1 cellular context compared by ENCODE assay signal in the genomic region with DNA sequence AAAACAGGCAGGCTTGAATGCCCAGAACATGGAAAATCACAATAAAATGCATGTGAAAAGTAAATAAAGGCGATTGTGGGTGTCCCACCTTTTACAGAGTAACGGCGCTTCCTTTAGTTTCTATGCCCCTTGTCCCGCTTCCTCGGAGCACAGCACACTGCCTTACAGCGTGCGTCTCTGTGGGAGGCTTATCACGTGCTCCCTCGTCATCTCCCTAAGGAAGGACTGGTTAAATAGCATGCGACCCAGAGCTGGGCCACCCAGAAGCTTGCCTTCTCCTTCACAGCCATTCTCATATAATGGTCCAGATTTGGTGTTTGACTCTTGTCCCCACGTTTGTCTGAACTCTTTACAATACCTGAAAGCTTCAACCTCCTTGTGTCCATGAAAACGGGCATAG.
TF ChIP-seq lines count a peak whose summit lies in the region.

No MANE protein-coding gene starts in this region.

TF ChIP-seq in K562, 482 proteins besides CTCF, POLR2A, EP300 and RAD21:
- TF ChIP-seq ASH1L (IDR thresholded peaks at IDR 0.05; ENCODE audit: borderline replicate concordance, low read depth, partially characterized antibody) (no peak), HDAC6 (IDR thresholded peaks at IDR 0.05; ENCODE audit: low read depth, low read length) (no peak), L3MBTL2 (IDR thresholded peaks at IDR 0.05) (peak; percentile 40; the same call in 1 of the 2 replicates), DACH1 (IDR thresholded peaks at IDR 0.05; ENCODE audit: partially characterized antibody) (no peak), ARHGAP35 (IDR thresholded peaks at IDR 0.05; ENCODE audit: partially characterized antibody) (no peak)
- TF ChIP-seq, protein P1, sequence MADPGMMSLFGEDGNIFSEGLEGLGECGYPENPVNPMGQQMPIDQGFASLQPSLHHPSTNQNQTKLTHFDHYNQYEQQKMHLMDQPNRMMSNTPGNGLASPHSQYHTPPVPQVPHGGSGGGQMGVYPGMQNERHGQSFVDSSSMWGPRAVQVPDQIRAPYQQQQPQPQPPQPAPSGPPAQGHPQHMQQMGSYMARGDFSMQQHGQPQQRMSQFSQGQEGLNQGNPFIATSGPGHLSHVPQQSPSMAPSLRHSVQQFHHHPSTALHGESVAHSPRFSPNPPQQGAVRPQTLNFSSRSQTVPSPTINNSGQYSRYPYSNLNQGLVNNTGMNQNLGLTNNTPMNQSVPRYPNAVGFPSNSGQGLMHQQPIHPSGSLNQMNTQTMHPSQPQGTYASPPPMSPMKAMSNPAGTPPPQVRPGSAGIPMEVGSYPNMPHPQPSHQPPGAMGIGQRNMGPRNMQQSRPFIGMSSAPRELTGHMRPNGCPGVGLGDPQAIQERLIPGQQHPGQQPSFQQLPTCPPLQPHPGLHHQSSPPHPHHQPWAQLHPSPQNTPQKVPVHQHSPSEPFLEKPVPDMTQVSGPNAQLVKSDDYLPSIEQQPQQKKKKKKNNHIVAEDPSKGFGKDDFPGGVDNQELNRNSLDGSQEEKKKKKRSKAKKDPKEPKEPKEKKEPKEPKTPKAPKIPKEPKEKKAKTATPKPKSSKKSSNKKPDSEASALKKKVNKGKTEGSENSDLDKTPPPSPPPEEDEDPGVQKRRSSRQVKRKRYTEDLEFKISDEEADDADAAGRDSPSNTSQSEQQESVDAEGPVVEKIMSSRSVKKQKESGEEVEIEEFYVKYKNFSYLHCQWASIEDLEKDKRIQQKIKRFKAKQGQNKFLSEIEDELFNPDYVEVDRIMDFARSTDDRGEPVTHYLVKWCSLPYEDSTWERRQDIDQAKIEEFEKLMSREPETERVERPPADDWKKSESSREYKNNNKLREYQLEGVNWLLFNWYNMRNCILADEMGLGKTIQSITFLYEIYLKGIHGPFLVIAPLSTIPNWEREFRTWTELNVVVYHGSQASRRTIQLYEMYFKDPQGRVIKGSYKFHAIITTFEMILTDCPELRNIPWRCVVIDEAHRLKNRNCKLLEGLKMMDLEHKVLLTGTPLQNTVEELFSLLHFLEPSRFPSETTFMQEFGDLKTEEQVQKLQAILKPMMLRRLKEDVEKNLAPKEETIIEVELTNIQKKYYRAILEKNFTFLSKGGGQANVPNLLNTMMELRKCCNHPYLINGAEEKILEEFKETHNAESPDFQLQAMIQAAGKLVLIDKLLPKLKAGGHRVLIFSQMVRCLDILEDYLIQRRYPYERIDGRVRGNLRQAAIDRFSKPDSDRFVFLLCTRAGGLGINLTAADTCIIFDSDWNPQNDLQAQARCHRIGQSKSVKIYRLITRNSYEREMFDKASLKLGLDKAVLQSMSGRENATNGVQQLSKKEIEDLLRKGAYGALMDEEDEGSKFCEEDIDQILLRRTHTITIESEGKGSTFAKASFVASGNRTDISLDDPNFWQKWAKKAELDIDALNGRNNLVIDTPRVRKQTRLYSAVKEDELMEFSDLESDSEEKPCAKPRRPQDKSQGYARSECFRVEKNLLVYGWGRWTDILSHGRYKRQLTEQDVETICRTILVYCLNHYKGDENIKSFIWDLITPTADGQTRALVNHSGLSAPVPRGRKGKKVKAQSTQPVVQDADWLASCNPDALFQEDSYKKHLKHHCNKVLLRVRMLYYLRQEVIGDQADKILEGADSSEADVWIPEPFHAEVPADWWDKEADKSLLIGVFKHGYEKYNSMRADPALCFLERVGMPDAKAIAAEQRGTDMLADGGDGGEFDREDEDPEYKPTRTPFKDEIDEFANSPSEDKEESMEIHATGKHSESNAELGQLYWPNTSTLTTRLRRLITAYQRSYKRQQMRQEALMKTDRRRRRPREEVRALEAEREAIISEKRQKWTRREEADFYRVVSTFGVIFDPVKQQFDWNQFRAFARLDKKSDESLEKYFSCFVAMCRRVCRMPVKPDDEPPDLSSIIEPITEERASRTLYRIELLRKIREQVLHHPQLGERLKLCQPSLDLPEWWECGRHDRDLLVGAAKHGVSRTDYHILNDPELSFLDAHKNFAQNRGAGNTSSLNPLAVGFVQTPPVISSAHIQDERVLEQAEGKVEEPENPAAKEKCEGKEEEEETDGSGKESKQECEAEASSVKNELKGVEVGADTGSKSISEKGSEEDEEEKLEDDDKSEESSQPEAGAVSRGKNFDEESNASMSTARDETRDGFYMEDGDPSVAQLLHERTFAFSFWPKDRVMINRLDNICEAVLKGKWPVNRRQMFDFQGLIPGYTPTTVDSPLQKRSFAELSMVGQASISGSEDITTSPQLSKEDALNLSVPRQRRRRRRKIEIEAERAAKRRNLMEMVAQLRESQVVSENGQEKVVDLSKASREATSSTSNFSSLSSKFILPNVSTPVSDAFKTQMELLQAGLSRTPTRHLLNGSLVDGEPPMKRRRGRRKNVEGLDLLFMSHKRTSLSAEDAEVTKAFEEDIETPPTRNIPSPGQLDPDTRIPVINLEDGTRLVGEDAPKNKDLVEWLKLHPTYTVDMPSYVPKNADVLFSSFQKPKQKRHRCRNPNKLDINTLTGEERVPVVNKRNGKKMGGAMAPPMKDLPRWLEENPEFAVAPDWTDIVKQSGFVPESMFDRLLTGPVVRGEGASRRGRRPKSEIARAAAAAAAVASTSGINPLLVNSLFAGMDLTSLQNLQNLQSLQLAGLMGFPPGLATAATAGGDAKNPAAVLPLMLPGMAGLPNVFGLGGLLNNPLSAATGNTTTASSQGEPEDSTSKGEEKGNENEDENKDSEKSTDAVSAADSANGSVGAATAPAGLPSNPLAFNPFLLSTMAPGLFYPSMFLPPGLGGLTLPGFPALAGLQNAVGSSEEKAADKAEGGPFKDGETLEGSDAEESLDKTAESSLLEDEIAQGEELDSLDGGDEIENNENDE (IDR thresholded peaks at IDR 0.05; ENCODE audit: low read depth, low read length): no peak
- TF ChIP-seq, protein P2, sequence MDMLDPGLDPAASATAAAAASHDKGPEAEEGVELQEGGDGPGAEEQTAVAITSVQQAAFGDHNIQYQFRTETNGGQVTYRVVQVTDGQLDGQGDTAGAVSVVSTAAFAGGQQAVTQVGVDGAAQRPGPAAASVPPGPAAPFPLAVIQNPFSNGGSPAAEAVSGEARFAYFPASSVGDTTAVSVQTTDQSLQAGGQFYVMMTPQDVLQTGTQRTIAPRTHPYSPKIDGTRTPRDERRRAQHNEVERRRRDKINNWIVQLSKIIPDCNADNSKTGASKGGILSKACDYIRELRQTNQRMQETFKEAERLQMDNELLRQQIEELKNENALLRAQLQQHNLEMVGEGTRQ (CRISPR knock-in tag; IDR thresholded peaks at IDR 0.05): peak; percentile 45
- TF ChIP-seq, protein P3, sequence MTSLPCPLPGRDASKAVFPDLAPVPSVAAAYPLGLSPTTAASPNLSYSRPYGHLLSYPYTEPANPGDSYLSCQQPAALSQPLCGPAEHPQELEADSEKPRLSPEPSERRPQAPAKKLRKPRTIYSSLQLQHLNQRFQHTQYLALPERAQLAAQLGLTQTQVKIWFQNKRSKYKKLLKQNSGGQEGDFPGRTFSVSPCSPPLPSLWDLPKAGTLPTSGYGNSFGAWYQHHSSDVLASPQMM (CRISPR knock-in tag; IDR thresholded peaks at IDR 0.05): no peak
- TF ChIP-seq, protein P4, sequence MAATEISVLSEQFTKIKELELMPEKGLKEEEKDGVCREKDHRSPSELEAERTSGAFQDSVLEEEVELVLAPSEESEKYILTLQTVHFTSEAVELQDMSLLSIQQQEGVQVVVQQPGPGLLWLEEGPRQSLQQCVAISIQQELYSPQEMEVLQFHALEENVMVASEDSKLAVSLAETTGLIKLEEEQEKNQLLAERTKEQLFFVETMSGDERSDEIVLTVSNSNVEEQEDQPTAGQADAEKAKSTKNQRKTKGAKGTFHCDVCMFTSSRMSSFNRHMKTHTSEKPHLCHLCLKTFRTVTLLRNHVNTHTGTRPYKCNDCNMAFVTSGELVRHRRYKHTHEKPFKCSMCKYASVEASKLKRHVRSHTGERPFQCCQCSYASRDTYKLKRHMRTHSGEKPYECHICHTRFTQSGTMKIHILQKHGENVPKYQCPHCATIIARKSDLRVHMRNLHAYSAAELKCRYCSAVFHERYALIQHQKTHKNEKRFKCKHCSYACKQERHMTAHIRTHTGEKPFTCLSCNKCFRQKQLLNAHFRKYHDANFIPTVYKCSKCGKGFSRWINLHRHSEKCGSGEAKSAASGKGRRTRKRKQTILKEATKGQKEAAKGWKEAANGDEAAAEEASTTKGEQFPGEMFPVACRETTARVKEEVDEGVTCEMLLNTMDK (IDR thresholded peaks at IDR 0.05; ENCODE audit: borderline replicate concordance, insufficient read depth, low read depth, low read length, poor library complexity, severe bottlenecking): no peak
- TF ChIP-seq, protein P5, sequence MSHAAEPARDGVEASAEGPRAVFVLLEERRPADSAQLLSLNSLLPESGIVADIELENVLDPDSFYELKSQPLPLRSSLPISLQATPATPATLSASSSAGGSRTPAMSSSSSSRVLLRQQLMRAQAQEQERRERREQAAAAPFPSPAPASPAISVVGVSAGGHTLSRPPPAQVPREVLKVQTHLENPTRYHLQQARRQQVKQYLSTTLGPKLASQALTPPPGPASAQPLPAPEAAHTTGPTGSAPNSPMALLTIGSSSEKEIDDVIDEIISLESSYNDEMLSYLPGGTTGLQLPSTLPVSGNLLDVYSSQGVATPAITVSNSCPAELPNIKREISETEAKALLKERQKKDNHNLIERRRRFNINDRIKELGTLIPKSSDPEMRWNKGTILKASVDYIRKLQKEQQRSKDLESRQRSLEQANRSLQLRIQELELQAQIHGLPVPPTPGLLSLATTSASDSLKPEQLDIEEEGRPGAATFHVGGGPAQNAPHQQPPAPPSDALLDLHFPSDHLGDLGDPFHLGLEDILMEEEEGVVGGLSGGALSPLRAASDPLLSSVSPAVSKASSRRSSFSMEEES (CRISPR knock-in tag; IDR thresholded peaks at IDR 0.05): no peak
